Comparison of ENCODE assay signal across 1 cellular context in the genomic region with DNA sequence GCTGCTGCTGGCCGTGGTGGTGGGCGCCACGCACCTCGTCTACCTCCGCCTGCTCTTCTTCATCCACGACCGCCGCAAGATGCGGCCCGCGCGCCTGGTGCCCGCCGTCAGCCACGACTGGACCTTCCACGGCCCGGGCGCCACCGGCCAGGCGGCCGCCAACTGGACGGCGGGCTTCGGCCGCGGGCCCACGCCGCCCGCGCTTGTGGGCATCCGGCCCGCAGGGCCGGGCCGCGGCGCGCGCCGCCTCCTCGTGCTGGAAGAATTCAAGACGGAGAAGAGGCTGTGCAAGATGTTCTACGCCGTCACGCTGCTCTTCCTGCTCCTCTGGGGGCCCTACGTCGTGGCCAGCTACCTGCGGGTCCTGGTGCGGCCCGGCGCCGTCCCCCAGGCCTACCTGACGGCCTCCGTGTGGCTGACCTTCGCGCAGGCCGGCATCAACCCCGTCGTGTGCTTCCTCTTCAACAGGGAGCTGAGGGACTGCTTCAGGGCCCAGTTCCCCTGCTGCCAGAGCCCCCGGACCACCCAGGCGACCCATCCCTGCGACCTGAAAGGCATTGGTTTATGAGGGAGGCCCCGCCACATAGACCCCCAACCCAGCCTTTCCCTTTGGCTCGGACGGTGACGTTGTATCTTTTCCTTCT.
TF ChIP-seq lines count a peak whose summit lies in the region.

No MANE protein-coding gene starts in this region.

TF ChIP-seq in HepG2, 621 proteins besides CTCF, POLR2A, EP300 and RAD21:
- TF ChIP-seq SOX6 (IDR thresholded peaks at IDR 0.05) (no peak), SOX6 (CRISPR knock-in tag; IDR thresholded peaks at IDR 0.05) (no peak), HMGXB3 (CRISPR knock-in tag; IDR thresholded peaks at IDR 0.05; ENCODE audit: borderline replicate concordance) (no peak), ETV5 (CRISPR knock-in tag; IDR thresholded peaks at IDR 0.05; ENCODE audit: borderline replicate concordance) (no peak), RBM39 (IDR thresholded peaks at IDR 0.05; ENCODE audit: low read depth, low read length, poor library complexity, severe bottlenecking) (no peak), RAD51 (IDR thresholded peaks at IDR 0.05; ENCODE audit: borderline replicate concordance) (no peak)
